8 cellular contexts compared by ENCODE assay signal in genomic region chr4:168183717-168184571, GRCh38.
DNase-seq lines count a peak whose midpoint lies in the region; ATAC-seq, FAIRE-seq and TF ChIP-seq lines count a peak whose summit lies in the region.

No MANE protein-coding gene starts in this region.

- no peak overlapping the region for H3K27ac ChIP-seq in tibial nerve

- WGBS in tibial nerve, 2 donors, result 27 to 29% methylated on average over 6 of the region's 6 CpGs

- H3K9me3 ChIP-seq in tibial nerve, result no peaks in the 10 kb centered on the region

- H3K27me3 ChIP-seq in tibial nerve, result no peaks in the 10 kb centered on the region

- ATAC-seq in Right ventricle myocardium superior (ENCODE audit: poor library complexity) (peak; percentile 65), HG02678 (IDR thresholded peaks at IDR 0.05; ENCODE audit: unreplicated experiment) (no peak), HG02642 (IDR thresholded peaks at IDR 0.05; ENCODE audit: poor library complexity, unreplicated experiment) (no peak)

- peak; percentile 88 for FAIRE-seq in TTC549 (lab: Jason Lieb, UNC)

- peak in 4 of 5 experiments; percentile 22 to 38 (median 29) for TF ChIP-seq CTCF in tibial nerve (IDR thresholded peaks at IDR 0.05)

- no peak overlapping the region for H3K4me3 ChIP-seq in tibial nerve

- no peaks in the 10 kb centered on the region for H3K36me3 ChIP-seq in tibial nerve

- no peak for TF ChIP-seq POLR2A in tibial nerve (IDR thresholded peaks at IDR 0.05)

- TF ChIP-seq EP300 in Ishikawa (IDR thresholded peaks at IDR 0.05; ENCODE audit: borderline replicate concordance) (no peak), tibial nerve (IDR thresholded peaks at IDR 0.05) (no peak)

- intact Hi-C loops in Right ventricle myocardium superior (cut with DNase I), result no loop called here

- no peaks in the 10 kb centered on the region for H3K4me1 ChIP-seq in tibial nerve

- TF ChIP-seq RAD21 in Ishikawa (IDR thresholded peaks at IDR 0.05; ENCODE audit: low read depth), result peak; percentile 85

- DNase-seq in Daoy (ENCODE audit: low read depth), result peak; percentile 13
- no peak for DNase-seq in Right ventricle myocardium superior
- DNase-seq in tibial nerve (ENCODE audit: low spot score in 2 of 2), result no peak
- no peak for DNase-seq in NCI-H146 treated with DMSO at 0.1 percent for 48 hours (lab: John Stamatoyannopoulos, UW; ENCODE audit: unreplicated experiment)

TF ChIP-seq in Ishikawa, 13 proteins besides CTCF, POLR2A, EP300 and RAD21:
- TF ChIP-seq YY1 (IDR thresholded peaks at IDR 0.05; ENCODE audit: low read depth) (no peak), TCF12 (IDR thresholded peaks at IDR 0.05; ENCODE audit: low read depth) (no peak), ZBTB7A (IDR thresholded peaks at IDR 0.05; ENCODE audit: low read depth) (no peak), NFIC (IDR thresholded peaks at IDR 0.05) (no peak), TAF1 (IDR thresholded peaks at IDR 0.05; ENCODE audit: low read depth) (no peak), EGR1 (IDR thresholded peaks at IDR 0.05) (no peak), REST (IDR thresholded peaks at IDR 0.05; ENCODE audit: low read depth) (no peak), TEAD4 (IDR thresholded peaks at IDR 0.05) (no peak)
TF ChIP-seq in Ishikawa: peak in this region for 0.
